1 cellular context compared by ENCODE assay signal in genomic region chr5:90529234-90529938, GRCh38.
A peak's percentile ranks its signal among the peaks of the same experiment; 100 is the strongest.
TF ChIP-seq lines count a peak whose summit lies in the region.

Gene LYSMD3 (minus strand): TSS chr5:90529584. CDS start chr5:90525289, 4,295 bp downstream.

TF ChIP-seq in HepG2, 621 proteins besides CTCF, POLR2A, EP300 and RAD21 (continued from another document and continues in another):
- TF ChIP-seq ZNF124 (CRISPR knock-in tag; IDR thresholded peaks at IDR 0.05): 0 out of 2 replicates have a peak, but pooled peaks have one; percentile 63
- no peak for TF ChIP-seq FOXJ3 (CRISPR knock-in tag; IDR thresholded peaks at IDR 0.05; ENCODE audit: borderline replicate concordance)
- no peak; the same call in 1 of the 2 replicates for TF ChIP-seq ZNF749 (CRISPR knock-in tag; IDR thresholded peaks at IDR 0.05; ENCODE audit: borderline replicate concordance)
- no peak for TF ChIP-seq SNAPC2 (CRISPR knock-in tag; IDR thresholded peaks at IDR 0.05)
- no peak for TF ChIP-seq ZNF883 (CRISPR knock-in tag; IDR thresholded peaks at IDR 0.05; ENCODE audit: not compliant biosample characterization)
- TF ChIP-seq NFE2 (CRISPR knock-in tag; IDR thresholded peaks at IDR 0.05): no peak
- no peak; the same call in 1 of the 2 replicates for TF ChIP-seq ZNF616 (CRISPR knock-in tag; IDR thresholded peaks at IDR 0.05; ENCODE audit: low read depth)
- peak; percentile 65; the same call in 1 of the 2 replicates for TF ChIP-seq HMGXB3 (CRISPR knock-in tag; IDR thresholded peaks at IDR 0.05; ENCODE audit: borderline replicate concordance)
- no peak for TF ChIP-seq ZNF121 (CRISPR knock-in tag; IDR thresholded peaks at IDR 0.05)
- TF ChIP-seq, protein P1, sequence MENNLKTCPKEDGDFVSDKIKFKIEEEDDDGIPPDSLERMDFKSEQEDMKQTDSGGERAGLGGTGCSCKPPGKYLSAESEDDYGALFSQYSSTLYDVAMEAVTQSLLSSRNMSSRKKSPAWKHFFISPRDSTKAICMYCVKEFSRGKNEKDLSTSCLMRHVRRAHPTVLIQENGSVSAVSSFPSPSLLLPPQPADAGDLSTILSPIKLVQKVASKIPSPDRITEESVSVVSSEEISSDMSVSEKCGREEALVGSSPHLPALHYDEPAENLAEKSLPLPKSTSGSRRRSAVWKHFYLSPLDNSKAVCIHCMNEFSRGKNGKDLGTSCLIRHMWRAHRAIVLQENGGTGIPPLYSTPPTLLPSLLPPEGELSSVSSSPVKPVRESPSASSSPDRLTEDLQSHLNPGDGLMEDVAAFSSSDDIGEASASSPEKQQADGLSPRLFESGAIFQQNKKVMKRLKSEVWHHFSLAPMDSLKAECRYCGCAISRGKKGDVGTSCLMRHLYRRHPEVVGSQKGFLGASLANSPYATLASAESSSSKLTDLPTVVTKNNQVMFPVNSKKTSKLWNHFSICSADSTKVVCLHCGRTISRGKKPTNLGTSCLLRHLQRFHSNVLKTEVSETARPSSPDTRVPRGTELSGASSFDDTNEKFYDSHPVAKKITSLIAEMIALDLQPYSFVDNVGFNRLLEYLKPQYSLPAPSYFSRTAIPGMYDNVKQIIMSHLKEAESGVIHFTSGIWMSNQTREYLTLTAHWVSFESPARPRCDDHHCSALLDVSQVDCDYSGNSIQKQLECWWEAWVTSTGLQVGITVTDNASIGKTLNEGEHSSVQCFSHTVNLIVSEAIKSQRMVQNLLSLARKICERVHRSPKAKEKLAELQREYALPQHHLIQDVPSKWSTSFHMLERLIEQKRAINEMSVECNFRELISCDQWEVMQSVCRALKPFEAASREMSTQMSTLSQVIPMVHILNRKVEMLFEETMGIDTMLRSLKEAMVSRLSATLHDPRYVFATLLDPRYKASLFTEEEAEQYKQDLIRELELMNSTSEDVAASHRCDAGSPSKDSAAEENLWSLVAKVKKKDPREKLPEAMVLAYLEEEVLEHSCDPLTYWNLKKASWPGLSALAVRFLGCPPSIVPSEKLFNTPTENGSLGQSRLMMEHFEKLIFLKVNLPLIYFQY (CRISPR knock-in tag; IDR thresholded peaks at IDR 0.05; ENCODE audit: borderline replicate concordance): no peak; the same call in 1 of the 2 replicates
- TF ChIP-seq TGIF2 (CRISPR knock-in tag; IDR thresholded peaks at IDR 0.05): no peak
- TF ChIP-seq KLF13 (CRISPR knock-in tag; IDR thresholded peaks at IDR 0.05): no peak; the same call in 1 of the 2 replicates
- TF ChIP-seq, protein P2, sequence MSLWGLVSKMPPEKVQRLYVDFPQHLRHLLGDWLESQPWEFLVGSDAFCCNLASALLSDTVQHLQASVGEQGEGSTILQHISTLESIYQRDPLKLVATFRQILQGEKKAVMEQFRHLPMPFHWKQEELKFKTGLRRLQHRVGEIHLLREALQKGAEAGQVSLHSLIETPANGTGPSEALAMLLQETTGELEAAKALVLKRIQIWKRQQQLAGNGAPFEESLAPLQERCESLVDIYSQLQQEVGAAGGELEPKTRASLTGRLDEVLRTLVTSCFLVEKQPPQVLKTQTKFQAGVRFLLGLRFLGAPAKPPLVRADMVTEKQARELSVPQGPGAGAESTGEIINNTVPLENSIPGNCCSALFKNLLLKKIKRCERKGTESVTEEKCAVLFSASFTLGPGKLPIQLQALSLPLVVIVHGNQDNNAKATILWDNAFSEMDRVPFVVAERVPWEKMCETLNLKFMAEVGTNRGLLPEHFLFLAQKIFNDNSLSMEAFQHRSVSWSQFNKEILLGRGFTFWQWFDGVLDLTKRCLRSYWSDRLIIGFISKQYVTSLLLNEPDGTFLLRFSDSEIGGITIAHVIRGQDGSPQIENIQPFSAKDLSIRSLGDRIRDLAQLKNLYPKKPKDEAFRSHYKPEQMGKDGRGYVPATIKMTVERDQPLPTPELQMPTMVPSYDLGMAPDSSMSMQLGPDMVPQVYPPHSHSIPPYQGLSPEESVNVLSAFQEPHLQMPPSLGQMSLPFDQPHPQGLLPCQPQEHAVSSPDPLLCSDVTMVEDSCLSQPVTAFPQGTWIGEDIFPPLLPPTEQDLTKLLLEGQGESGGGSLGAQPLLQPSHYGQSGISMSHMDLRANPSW (CRISPR knock-in tag; IDR thresholded peaks at IDR 0.05; ENCODE audit: borderline replicate concordance): no peak
- TF ChIP-seq ZNF143 (CRISPR knock-in tag; IDR thresholded peaks at IDR 0.05): 0 out of 2 replicates have a peak, but pooled peaks have one; percentile 26
- TF ChIP-seq TBX3 (IDR thresholded peaks at IDR 0.05; ENCODE audit: borderline replicate concordance): peak; percentile 42; the same call in 1 of the 2 replicates
- 0 out of 2 replicates have a peak, but pooled peaks have one; percentile 2 for TF ChIP-seq ZNF224 (CRISPR knock-in tag; IDR thresholded peaks at IDR 0.05)
- no peak for TF ChIP-seq NBN (conservative IDR thresholded peaks at IDR 0.05)
- TF ChIP-seq NONO (IDR thresholded peaks at IDR 0.05): no peak
- peak; percentile 95 for TF ChIP-seq NONO (CRISPR knock-in tag; conservative IDR thresholded peaks at IDR 0.05)
- no peak; the same call in 1 of the 2 replicates for TF ChIP-seq NFKB2 (CRISPR knock-in tag; IDR thresholded peaks at IDR 0.05; ENCODE audit: borderline replicate concordance)
- TF ChIP-seq ZBTB14 (CRISPR knock-in tag; IDR thresholded peaks at IDR 0.05): no peak
- TF ChIP-seq TFAP4 (IDR thresholded peaks at IDR 0.05; ENCODE audit: borderline replicate concordance, low read depth): peak; percentile 54; the same call in 1 of the 2 replicates
- no peak for TF ChIP-seq ZFP37 (CRISPR knock-in tag; IDR thresholded peaks at IDR 0.05; ENCODE audit: borderline replicate concordance)
- no peak for TF ChIP-seq ZNF576 (CRISPR knock-in tag; IDR thresholded peaks at IDR 0.05)
- TF ChIP-seq ZNF225 (CRISPR knock-in tag; IDR thresholded peaks at IDR 0.05): peak; percentile 49; the same call in 1 of the 2 replicates
- TF ChIP-seq ZNF639 (CRISPR knock-in tag; conservative IDR thresholded peaks at IDR 0.05): 0 out of 2 replicates have a peak, but pooled peaks have one; percentile 51
- peak; percentile 68 for TF ChIP-seq ZNF350 (CRISPR knock-in tag; IDR thresholded peaks at IDR 0.05; ENCODE audit: borderline replicate concordance, low read depth)
- TF ChIP-seq EEA1 (CRISPR knock-in tag; IDR thresholded peaks at IDR 0.05; ENCODE audit: borderline replicate concordance): 0 out of 2 replicates have a peak, but pooled peaks have one; percentile 79
- no peak for TF ChIP-seq PCBP1 (IDR thresholded peaks at IDR 0.05; ENCODE audit: borderline replicate concordance, low read depth, low read length)
- no peak for TF ChIP-seq NR0B2 (CRISPR knock-in tag; IDR thresholded peaks at IDR 0.05)
- peak; percentile 55; the same call in 1 of the 2 replicates for TF ChIP-seq ELF4 (CRISPR knock-in tag; IDR thresholded peaks at IDR 0.05; ENCODE audit: borderline replicate concordance)
- TF ChIP-seq ZNF430 (CRISPR knock-in tag; IDR thresholded peaks at IDR 0.05): peak; percentile 91
- peak; percentile 31; the same call in 1 of the 2 replicates for TF ChIP-seq ZNF329 (CRISPR knock-in tag; IDR thresholded peaks at IDR 0.05; ENCODE audit: low read depth)
- TF ChIP-seq ZNF484 (CRISPR knock-in tag; IDR thresholded peaks at IDR 0.05; ENCODE audit: borderline replicate concordance, low read depth): no peak
- TF ChIP-seq, protein P3, sequence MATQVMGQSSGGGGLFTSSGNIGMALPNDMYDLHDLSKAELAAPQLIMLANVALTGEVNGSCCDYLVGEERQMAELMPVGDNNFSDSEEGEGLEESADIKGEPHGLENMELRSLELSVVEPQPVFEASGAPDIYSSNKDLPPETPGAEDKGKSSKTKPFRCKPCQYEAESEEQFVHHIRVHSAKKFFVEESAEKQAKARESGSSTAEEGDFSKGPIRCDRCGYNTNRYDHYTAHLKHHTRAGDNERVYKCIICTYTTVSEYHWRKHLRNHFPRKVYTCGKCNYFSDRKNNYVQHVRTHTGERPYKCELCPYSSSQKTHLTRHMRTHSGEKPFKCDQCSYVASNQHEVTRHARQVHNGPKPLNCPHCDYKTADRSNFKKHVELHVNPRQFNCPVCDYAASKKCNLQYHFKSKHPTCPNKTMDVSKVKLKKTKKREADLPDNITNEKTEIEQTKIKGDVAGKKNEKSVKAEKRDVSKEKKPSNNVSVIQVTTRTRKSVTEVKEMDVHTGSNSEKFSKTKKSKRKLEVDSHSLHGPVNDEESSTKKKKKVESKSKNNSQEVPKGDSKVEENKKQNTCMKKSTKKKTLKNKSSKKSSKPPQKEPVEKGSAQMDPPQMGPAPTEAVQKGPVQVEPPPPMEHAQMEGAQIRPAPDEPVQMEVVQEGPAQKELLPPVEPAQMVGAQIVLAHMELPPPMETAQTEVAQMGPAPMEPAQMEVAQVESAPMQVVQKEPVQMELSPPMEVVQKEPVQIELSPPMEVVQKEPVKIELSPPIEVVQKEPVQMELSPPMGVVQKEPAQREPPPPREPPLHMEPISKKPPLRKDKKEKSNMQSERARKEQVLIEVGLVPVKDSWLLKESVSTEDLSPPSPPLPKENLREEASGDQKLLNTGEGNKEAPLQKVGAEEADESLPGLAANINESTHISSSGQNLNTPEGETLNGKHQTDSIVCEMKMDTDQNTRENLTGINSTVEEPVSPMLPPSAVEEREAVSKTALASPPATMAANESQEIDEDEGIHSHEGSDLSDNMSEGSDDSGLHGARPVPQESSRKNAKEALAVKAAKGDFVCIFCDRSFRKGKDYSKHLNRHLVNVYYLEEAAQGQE (IDR thresholded peaks at IDR 0.05; ENCODE audit: borderline replicate concordance in 1 of 2, low read depth in 1 of 2, low read length in 2 of 2): 0 out of 4 replicates have a peak, but pooled peaks of 1 of the 2 experiments have one; percentile 32
- TF ChIP-seq ZKSCAN5 (CRISPR knock-in tag; IDR thresholded peaks at IDR 0.05): no peak
- peak; percentile 77 for TF ChIP-seq ELF3 (CRISPR knock-in tag; IDR thresholded peaks at IDR 0.05)
- TF ChIP-seq CEBPG (CRISPR knock-in tag; IDR thresholded peaks at IDR 0.05): no peak
- TF ChIP-seq HDAC2 (CRISPR knock-in tag; IDR thresholded peaks at IDR 0.05): no peak
